ENCODE assay signal across 19 cellular contexts in genomic region chr1:94851571-94851970, GRCh38. TPM values are rescaled to one million over a fixed set of nuclear protein-coding genes. Genes with fewer than 3 reads are reported as not detected.
DNase-seq lines count a peak whose midpoint lies in the region; ATAC-seq and TF ChIP-seq lines count a peak whose summit lies in the region.
"Had no signal": no experiment of that assay in that cellular context is flagged by ENCODE, and none has a peak within 500 bp of the region (broad histone marks: within the 10 kb centered on the region; RNA-seq: fewer than 3 reads in every experiment).

No MANE protein-coding gene starts in this region.

- H3K27me3 Mint-ChIP-seq in activated naive CD4-positive, alpha-beta T cell treated with anti-CD3 and anti-CD28 coated beads, Interleukin-2, amount 10 ng/mL, durations not matched to agents 7 days and 5 days = peaks cover 10% of the 10 kb centered on the region
- H3K27me3 Mint-ChIP-seq: CD4-positive, CD25-positive, alpha-beta regulatory T cell had no signal

- no peaks in the 10 kb centered on the region for H3K9me3 Mint-ChIP-seq in activated naive CD4-positive, alpha-beta T cell treated with anti-CD3 and anti-CD28 coated beads, Interleukin-2, amount 10 ng/mL, durations not matched to agents 7 days and 5 days
- H3K9me3 Mint-ChIP-seq: CD4-positive, CD25-positive, alpha-beta regulatory T cell; CD8-positive, alpha-beta memory T cell; HFFc6; IgD-negative memory B cell had no signal

- no peak overlapping the region for H3K4me3 Mint-ChIP-seq in activated naive CD4-positive, alpha-beta T cell treated with anti-CD3 and anti-CD28 coated beads, Interleukin-2, amount 10 ng/mL, durations not matched to agents 7 days and 5 days
- H3K4me3 Mint-ChIP-seq: CD4-positive, CD25-positive, alpha-beta regulatory T cell; CD8-positive, alpha-beta memory T cell; HFFc6; IgD-negative memory B cell had no signal

- ATAC-seq in thoracic aorta (ENCODE audit: insufficient number of reproducible peaks, low FRiP score, low read depth) (no peak), GM18868 (IDR thresholded peaks at IDR 0.05; ENCODE audit: unreplicated experiment) (no peak)
- ATAC-seq: HCT116, HepG2 had no signal

- no peak overlapping the region for H3K27ac Mint-ChIP-seq in activated naive CD4-positive, alpha-beta T cell treated with anti-CD3 and anti-CD28 coated beads, Interleukin-2, amount 10 ng/mL, durations not matched to agents 7 days and 5 days
- H3K27ac Mint-ChIP-seq: CD4-positive, CD25-positive, alpha-beta regulatory T cell; CD8-positive, alpha-beta memory T cell; HFFc6; IgD-negative memory B cell had no signal

- H3K9me3 ChIP-seq in ascending aorta (no peaks in the 10 kb centered on the region), thoracic aorta (no peaks in the 10 kb centered on the region), SJCRH30 (replicated peaks) (no peaks in the 10 kb centered on the region)
- H3K9me3 ChIP-seq: BE2C, Caco-2 had no signal

- intact Hi-C loops in ascending aorta (cut with DNase I) = loop anchor here (5.0 kb wide), 3 partner anchors 34 to 381 kb away; partner anchors contain the start of gene RWDD3

- H3K36me3 ChIP-seq in ascending aorta (no peaks in the 10 kb centered on the region), thoracic aorta (no peaks in the 10 kb centered on the region), SJCRH30 (no peaks in the 10 kb centered on the region)
- H3K36me3 ChIP-seq: BE2C had no signal

- TF ChIP-seq CTCF in ascending aorta (IDR thresholded peaks at IDR 0.05) (no peak), coronary artery (IDR thresholded peaks at IDR 0.05) (no peak), thoracic aorta (IDR thresholded peaks at IDR 0.05) (no peak)

- no peak overlapping the region for H3K4me3 ChIP-seq in ascending aorta
- no peak overlapping the region for H3K4me3 ChIP-seq in coronary artery
- H3K4me3 ChIP-seq in thoracic aorta = no peak overlapping the region
- H3K4me3 ChIP-seq in SJCRH30 = no peak overlapping the region

- H3K27ac ChIP-seq in ascending aorta = peak overlapping the region; percentile 53 to 61
- peak overlapping the region; percentile 40 to 67 for H3K27ac ChIP-seq in coronary artery
- peak overlapping the region; percentile 20 to 48 for H3K27ac ChIP-seq in thoracic aorta
- H3K27ac ChIP-seq in SJCRH30 = no peak overlapping the region

- no peaks in the 10 kb centered on the region for H3K4me1 Mint-ChIP-seq in activated naive CD4-positive, alpha-beta T cell treated with anti-CD3 and anti-CD28 coated beads, Interleukin-2, amount 10 ng/mL, durations not matched to agents 7 days and 5 days
- H3K4me1 Mint-ChIP-seq: CD4-positive, CD25-positive, alpha-beta regulatory T cell; CD8-positive, alpha-beta memory T cell; IgD-negative memory B cell had no signal

- CTCF ChIA-PET in activated naive CD4-positive, alpha-beta T cell treated with anti-CD3 and anti-CD28 coated beads, Interleukin-2, amount 10 ng/mL, durations not matched to agents 7 days and 5 days (lab: Charles Lee) = interaction anchor here (7.0 to 8.6 kb wide), 2 partner anchors 189 to 193 kb away, joined by 105 to 138 read pairs; no protein-coding TSS in a partner anchor

- DNase-seq in Ammon's horn (ENCODE audit: low spot score) (peak; percentile 51), ascending aorta (ENCODE audit: low spot score in 2 of 2) (no peak), coronary artery (ENCODE audit: low spot score) (no peak), thoracic aorta (ENCODE audit: low spot score) (no peak), SJCRH30 (no peak)
- DNase-seq in activated naive CD4-positive, alpha-beta T cell treated with anti-CD3 and anti-CD28 coated beads, Interleukin-2, amount 10 ng/mL, durations not matched to agents 7 days and 5 days = no peak
- DNase-seq: BE2C; Caco-2; CD4-positive, CD25-positive, alpha-beta regulatory T cell; CD8-positive, alpha-beta memory T cell; GDM1; GOT3; H7; HFFc6 had no signal

- no peaks in the 10 kb centered on the region for H3K27me3 ChIP-seq in ascending aorta
- H3K27me3 ChIP-seq in thoracic aorta (replicated peaks; ENCODE audit: insufficient read depth) = no peaks in the 10 kb centered on the region
- no peaks in the 10 kb centered on the region for H3K27me3 ChIP-seq in SJCRH30
- H3K27me3 ChIP-seq: BE2C had no signal

- no peaks in the 10 kb centered on the region for H3K36me3 Mint-ChIP-seq in activated naive CD4-positive, alpha-beta T cell treated with anti-CD3 and anti-CD28 coated beads, Interleukin-2, amount 10 ng/mL, durations not matched to agents 7 days and 5 days
- H3K36me3 Mint-ChIP-seq: CD4-positive, CD25-positive, alpha-beta regulatory T cell; CD8-positive, alpha-beta memory T cell; IgD-negative memory B cell had no signal

- H3K4me1 ChIP-seq in ascending aorta (peaks cover 0 to 16% of the 10 kb centered on the region in 2 donors), thoracic aorta (ENCODE audit: control insufficient read depth in 1 of 2, low read depth in 2 of 2) (peaks cover 14 to 45% of the 10 kb centered on the region in 2 donors), SJCRH30 (peaks cover 10% of the 10 kb centered on the region)
- H3K4me1 ChIP-seq: BE2C had no signal

RNA-seq across cellular contexts. Expression of gene SLC44A3, which starts 31.4 kb away (rescaled TPM):
- total RNA-seq in ascending aorta (not detected), thoracic aorta (1 to 10 TPM; 2.5 to 3.7 TPM)
- total RNA-seq in SJCRH30 (2014; rRNA removed; shearing (Covaris generic)) = 0.10 TPM in 1 of 2 replicates, not detected in the other
- total RNA-seq: A172; CD4-positive, CD25-positive, alpha-beta regulatory T cell had no signal
